8 cellular contexts compared by ENCODE assay signal in the genomic region with DNA sequence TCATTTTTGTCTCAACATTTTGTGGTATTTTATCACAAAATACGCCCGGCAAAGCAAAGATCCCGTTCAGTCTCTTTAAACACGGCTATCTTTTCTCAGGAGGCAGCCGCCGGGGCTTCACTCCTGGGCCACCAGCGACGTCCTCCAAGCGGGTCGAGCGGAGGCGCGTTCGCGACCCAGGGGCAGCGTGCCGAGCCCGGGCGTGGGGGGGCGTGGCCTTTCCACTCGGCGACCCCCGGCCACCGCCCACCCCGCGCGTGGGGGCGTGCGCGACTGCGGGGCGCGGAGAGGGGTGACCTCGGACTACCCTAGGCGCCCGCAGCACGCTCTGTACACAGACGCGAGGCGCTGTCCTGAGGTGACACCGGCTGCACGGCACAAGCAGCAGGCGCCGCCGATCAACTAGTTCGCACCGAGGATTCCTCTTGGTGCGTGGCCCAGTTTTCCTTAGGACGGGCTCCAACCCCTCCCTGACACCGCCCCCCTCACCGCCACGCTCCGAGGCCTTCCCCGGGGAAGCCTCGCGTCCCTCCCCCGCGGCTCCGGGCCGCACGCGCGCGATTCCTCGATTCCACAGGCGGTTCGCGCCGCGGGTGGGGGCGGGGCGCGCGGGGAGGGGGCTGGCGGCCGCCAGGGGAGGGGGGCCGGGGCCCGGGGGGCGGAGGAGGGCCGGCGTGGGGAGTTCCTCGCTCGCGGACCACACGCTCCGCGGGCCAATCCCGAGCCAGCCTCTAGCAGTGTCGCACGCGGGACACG. TPM values are rescaled to one million over a fixed set of nuclear protein-coding genes. Genes with fewer than 3 reads are reported as not detected.
DNase-seq lines count a peak whose midpoint lies in the region; ATAC-seq and TF ChIP-seq lines count a peak whose summit lies in the region.

No MANE protein-coding gene starts in this region.

- peak overlapping the region; percentile 100 for H3K27ac Mint-ChIP-seq in activated T-helper 17 cell treated with anti-CD3 and anti-CD28 coated beads, Interleukin-2, amount 50 U/mL, for 72 hours
- peak overlapping the region; percentile 91 to 100 for H3K27ac Mint-ChIP-seq in natural killer cell treated with Interleukin-12 subunit alpha and Interleukin-12 subunit beta and Interleukin-15 and Interleukin-18, amount 100 ng/mL, for 72 hours

- H3K9me3 Mint-ChIP-seq in activated T-helper 17 cell treated with anti-CD3 and anti-CD28 coated beads, Interleukin-2, amount 50 U/mL, for 72 hours, result no peaks in the 10 kb centered on the region
- no peaks in the 10 kb centered on the region for H3K9me3 Mint-ChIP-seq in natural killer cell treated with Interleukin-12 subunit alpha and Interleukin-12 subunit beta and Interleukin-15 and Interleukin-18, amount 100 ng/mL, for 72 hours

- peaks cover 9% of the 10 kb centered on the region for H3K4me1 ChIP-seq in thymus (ENCODE audit: control insufficient read depth, insufficient read depth, low read length)

- peak overlapping the region; percentile 93 for H3K27ac ChIP-seq in thymus (ENCODE audit: low read depth)

- peaks cover 4% of the 10 kb centered on the region for H3K27me3 ChIP-seq in thymus (ENCODE audit: control insufficient read depth, insufficient read depth)

- H3K4me3 ChIP-seq in fibroblast of mammary gland (ENCODE audit: control insufficient read depth, low read depth, low read length), result peak overlapping the region; percentile 76
- H3K4me3 ChIP-seq in thymus (ENCODE audit: low read length), result peak overlapping the region; percentile 81

- H3K27me3 Mint-ChIP-seq in activated T-helper 17 cell treated with anti-CD3 and anti-CD28 coated beads, Interleukin-2, amount 50 U/mL, for 72 hours, result no peaks in the 10 kb centered on the region
- no peaks in the 10 kb centered on the region for H3K27me3 Mint-ChIP-seq in natural killer cell treated with Interleukin-12 subunit alpha and Interleukin-12 subunit beta and Interleukin-15 and Interleukin-18, amount 100 ng/mL, for 72 hours

- H3K4me1 Mint-ChIP-seq in activated T-helper 17 cell treated with anti-CD3 and anti-CD28 coated beads, Interleukin-2, amount 50 U/mL, for 72 hours, result peaks cover 7% of the 10 kb centered on the region
- peaks cover 19 to 31% of the 10 kb centered on the region in 2 donors for H3K4me1 Mint-ChIP-seq in natural killer cell treated with Interleukin-12 subunit alpha and Interleukin-12 subunit beta and Interleukin-15 and Interleukin-18, amount 100 ng/mL, for 72 hours (ENCODE audit: low read depth in 2 of 2)

- under 1% methylated on average over 92 of the region's 92 CpGs for WGBS in thymus

- TF ChIP-seq CTCF in fibroblast of mammary gland (conservative IDR thresholded peaks at IDR 0.05; ENCODE audit: control insufficient read depth, insufficient read depth, low read depth, low read length), result no peak

- ATAC-seq in GM18498 (IDR thresholded peaks at IDR 0.05; ENCODE audit: unreplicated experiment) (peak; percentile 23), HG03103 (IDR thresholded peaks at IDR 0.05; ENCODE audit: low read depth, unreplicated experiment) (peak; percentile 20)
- peak; percentile 27 for ATAC-seq in activated T-helper 17 cell treated with anti-CD3 and anti-CD28 coated beads, Interleukin-2, amount 50 U/mL, for 72 hours (replicated peaks)
- peak; percentile 1 to 17 for ATAC-seq in natural killer cell treated with Interleukin-12 subunit alpha and Interleukin-12 subunit beta and Interleukin-15 and Interleukin-18, amount 100 ng/mL, for 72 hours

- no peaks in the 10 kb centered on the region for H3K9me3 ChIP-seq in thymus (ENCODE audit: control insufficient read depth)

- peaks cover 42% of the 10 kb centered on the region for H3K36me3 Mint-ChIP-seq in activated T-helper 17 cell treated with anti-CD3 and anti-CD28 coated beads, Interleukin-2, amount 50 U/mL, for 72 hours (ENCODE audit: low read depth)
- peaks cover 5% of the 10 kb centered on the region for H3K36me3 Mint-ChIP-seq in natural killer cell treated with Interleukin-12 subunit alpha and Interleukin-12 subunit beta and Interleukin-15 and Interleukin-18, amount 100 ng/mL, for 72 hours

- H3K4me3 Mint-ChIP-seq in activated T-helper 17 cell treated with anti-CD3 and anti-CD28 coated beads, Interleukin-2, amount 50 U/mL, for 72 hours, result peak overlapping the region; percentile 100
- H3K4me3 Mint-ChIP-seq in natural killer cell treated with Interleukin-12 subunit alpha and Interleukin-12 subunit beta and Interleukin-15 and Interleukin-18, amount 100 ng/mL, for 72 hours, result peak overlapping the region; percentile 99

- no peaks in the 10 kb centered on the region for H3K36me3 ChIP-seq in thymus (ENCODE audit: control insufficient read depth, insufficient read depth)

- peak; percentile 42 for DNase-seq in 8988T
- DNase-seq in NOMO-1 (lab: John Stamatoyannopoulos, UW; ENCODE audit: unreplicated experiment in 2 of 2), result peak; percentile 53 to 62
- DNase-seq in fibroblast of mammary gland (ENCODE audit: low read depth), result peak; percentile 69
- DNase-seq in natural killer cell treated with Interleukin-12 subunit alpha and Interleukin-12 subunit beta and Interleukin-15 and Interleukin-18, amount 100 ng/mL, for 72 hours (ENCODE audit: low spot score), result no peak

RNA-seq across cellular contexts. Expression of a gene that starts 1.1 kb away (rescaled TPM):
- 10 to 100 TPM; 20.7 to 50.3 TPM for total RNA-seq in activated T-helper 17 cell treated with anti-CD3 and anti-CD28 coated beads, Interleukin-2, amount 50 U/mL, for 72 hours
- 10 to 100 TPM; 28.6 to 34.9 TPM for total RNA-seq in natural killer cell treated with Interleukin-12 subunit alpha and Interleukin-12 subunit beta and Interleukin-15 and Interleukin-18, amount 100 ng/mL, for 72 hours
- polyA plus RNA-seq in thymus, result 15.8 TPM
